In genomic region chr6:34390531-34391013, GRCh38 we compare ENCODE assay signal across 10 cellular contexts. TPM values are rescaled to one million over a fixed set of nuclear protein-coding genes. Genes with fewer than 3 reads are reported as not detected.
DNase-seq lines count a peak whose midpoint lies in the region; ATAC-seq, FAIRE-seq and TF ChIP-seq lines count a peak whose summit lies in the region.
"Had no signal": no experiment of that assay in that cellular context is flagged by ENCODE, and none has a peak within 500 bp of the region (broad histone marks: within the 10 kb centered on the region; RNA-seq: fewer than 3 reads in every experiment).

No MANE protein-coding gene starts in this region.

- WGBS in GM12878 (ENCODE audit: insufficient coverage, insufficient replicate concordance, low lambda C conversion rate, missing lambda C conversion rate) = 65% methylated on average over 6 of the region's 6 CpGs
- WGBS in urinary bladder = 65% methylated on average over 6 of the region's 6 CpGs

- intact Hi-C loops in Right ventricle myocardium superior (cut with DNase I) = no loop called here
- intact Hi-C loops in GM12878 (cut with micrococcal nuclease; ENCODE audit: unreplicated experiment) = loop anchor here (5.0 kb wide), 2 partner anchors 43 to 93 kb away; no protein-coding TSS in a partner anchor
- intact Hi-C loops in lower lobe of right lung (cut with DNase I) = no loop called here
- intact Hi-C loops in left colon (cut with DNase I, micrococcal nuclease) = no loop called here

- H3K4me3 ChIP-seq in cardiac muscle cell (peak overlapping the region; percentile 73), GM12878 (peak overlapping the region; percentile 99), lower lobe of right lung (peak overlapping the region; percentile 90), urinary bladder (ENCODE audit: low read depth, low read length) (peak overlapping the region; percentile 89)

- no peaks in the 10 kb centered on the region for H3K9me3 ChIP-seq in cardiac muscle cell (ENCODE audit: low read depth)
- peaks cover 3% of the 10 kb centered on the region; the same call in 2 of the 3 replicates for H3K9me3 ChIP-seq in GM12878 (replicated peaks; ENCODE audit: control insufficient read depth, insufficient read depth, low read length)
- no peaks in the 10 kb centered on the region for H3K9me3 ChIP-seq in lower lobe of right lung

- no peak for TF ChIP-seq POLR2A in GM12878 (IDR thresholded peaks at IDR 0.05; ENCODE audit: low read depth, low read length)

- H3K27ac ChIP-seq in cardiac muscle cell = peak overlapping the region; percentile 84
- peak overlapping the region; percentile 75 for H3K27ac ChIP-seq in GM12878 (ENCODE audit: control insufficient read depth, insufficient read depth)
- H3K27ac ChIP-seq in lower lobe of right lung = peak overlapping the region; percentile 95
- no peak overlapping the region for H3K27ac ChIP-seq in urinary bladder (ENCODE audit: low read depth)

- TF ChIP-seq CTCF in cardiac muscle cell (IDR thresholded peaks at IDR 0.05; ENCODE audit: low read depth, low read length) (no peak), GM12878 (IDR thresholded peaks at IDR 0.05 in 2 of 3, conservative IDR thresholded peaks at IDR 0.05 in 1 of 3; ENCODE audit: control insufficient read depth in 2 of 3, extremely low read depth in 1 of 3, insufficient read depth in 1 of 3, low read depth in 3 of 3, low read length in 3 of 3) (no peak), lower lobe of right lung (IDR thresholded peaks at IDR 0.05) (no peak)

- no peak for TF ChIP-seq EP300 in GM12878 (IDR thresholded peaks at IDR 0.05; ENCODE audit: borderline replicate concordance in 1 of 2, control insufficient read depth in 1 of 2, low read depth in 2 of 2, low read length in 2 of 2)

- H3K79me2 ChIP-seq in GM12878 (ENCODE audit: control insufficient read depth, insufficient read depth, low read length) = peaks cover 74% of the 10 kb centered on the region

- H3K27me3 ChIP-seq in cardiac muscle cell (no peaks in the 10 kb centered on the region), GM12878 (replicated peaks in 1 of 2; ENCODE audit: control insufficient read depth in 2 of 2, insufficient read depth in 2 of 2, low read length in 1 of 2) (no peaks in the 10 kb centered on the region), lower lobe of right lung (ENCODE audit: low read depth) (no peaks in the 10 kb centered on the region)

- FAIRE-seq in GM12878 (lab: Jason Lieb, UNC) = no peak

- no peak for ATAC-seq in Right ventricle myocardium superior (ENCODE audit: poor library complexity)
- no peak for ATAC-seq in GM12878
- no peak for ATAC-seq in lower lobe of right lung
- no peak for ATAC-seq in left colon

- RAD21 ChIA-PET in GM12878 (lab: Charles Lee; ENCODE audit: unreplicated experiment) = interaction anchor here (0.6 to 7.2 kb wide), 11 partner anchors 10 to 141 kb away, joined by 3 to 46 read pairs (median 6); partner anchors contain the start of gene SMIM29

- SMC1A ChIA-PET in GM12878 (lab: Charles Lee; ENCODE audit: uncharacterized antibody, unreplicated experiment) = interaction anchor here (0.9 to 4.4 kb wide), 12 partner anchors 25 to 141 kb away, joined by 3 to 44 read pairs (median 4); partner anchors contain the start of gene SMIM29

- DNase-seq in cardiac muscle cell (ENCODE audit: low read depth in 1 of 2, low spot score in 1 of 2) (no peak), Right ventricle myocardium superior (no peak), GM12878 (ENCODE audit: low read depth, low spot score) (no peak), lower lobe of right lung (no peak), NOMO-1 (lab: John Stamatoyannopoulos, UW; ENCODE audit: unreplicated experiment in 2 of 2) (no peak), left colon (no peak)
- DNase-seq in stimulated activated naive CD4-positive, alpha-beta T cell (lab: John Stamatoyannopoulos, UW) = no peak
- DNase-seq: activated effector memory CD4-positive, alpha-beta T cell treated with anti-CD3 and anti-CD28 coated beads, Interleukin-2, amount 50 U/mL, for 16 hours; stimulated activated CD4-positive, alpha-beta T cell treated with anti-CD3 and anti-CD28 coated beads, Interleukin-4, amount 100 ng/mL, for 4 hours had no signal

- POLR2A ChIA-PET in GM12878 (lab: Charles Lee) = interaction anchor here (0.6 to 2.3 kb wide), 10 partner anchors 8 to 154 kb away, joined by 3 to 14 read pairs (median 4); partner anchors contain the start of gene HMGA1

- no peaks in the 10 kb centered on the region for H4K20me1 ChIP-seq in GM12878 (ENCODE audit: control insufficient read depth, insufficient read depth)

- in situ Hi-C loops in GM12878 (cut with MboI) = no loop called here

- H2AFZ ChIP-seq in GM12878 (ENCODE audit: control insufficient read depth, low read depth, low read length) = peak overlapping the region; percentile 47; the same call in 1 of the 2 replicates

- BruUV-seq in GM12878 (replicated peaks; lab: Mats Ljungman, UMichigan) = TSS peak; percentile 59

- no peak for TF ChIP-seq RAD21 in GM12878 (IDR thresholded peaks at IDR 0.05; ENCODE audit: insufficient read depth, low read depth, low read length)

- peak overlapping the region; percentile 83 for H3K9ac ChIP-seq in GM12878 (ENCODE audit: control insufficient read depth, insufficient read depth, low read length)

- no peaks in the 10 kb centered on the region for H3K36me3 ChIP-seq in cardiac muscle cell
- no peaks in the 10 kb centered on the region for H3K36me3 ChIP-seq in GM12878 (ENCODE audit: control insufficient read depth in 2 of 2, insufficient read depth in 2 of 2, low read length in 1 of 2)
- no peaks in the 10 kb centered on the region for H3K36me3 ChIP-seq in lower lobe of right lung
- no peaks in the 10 kb centered on the region for H3K36me3 ChIP-seq in urinary bladder (ENCODE audit: insufficient read depth)

- H3K4me1 ChIP-seq in cardiac muscle cell (ENCODE audit: low read depth) = peaks cover 5% of the 10 kb centered on the region
- peaks cover 3% of the 10 kb centered on the region for H3K4me1 ChIP-seq in GM12878 (ENCODE audit: control insufficient read depth, insufficient read depth, low read length)
- H3K4me1 ChIP-seq in lower lobe of right lung = peaks cover 47% of the 10 kb centered on the region
- H3K4me1 ChIP-seq in urinary bladder (ENCODE audit: insufficient read depth) = no peaks in the 10 kb centered on the region

- CTCF ChIA-PET in GM12878 (lab: Yijun Ruan, JAX) = interaction anchor here (0.6 to 4.5 kb wide), 9 partner anchors 12 to 655 kb away, joined by 3 to 54 read pairs (median 5); partner anchors contain the start of gene SMIM29

- H3K4me2 ChIP-seq in GM12878 (ENCODE audit: control insufficient read depth, insufficient read depth) = peak overlapping the region; percentile 95

RNA-seq across cellular contexts. Expression of gene NUDT3, which starts 1.9 kb away (rescaled TPM):
- total RNA-seq in cardiac muscle cell (26.1 and 29.1 TPM in 2 replicates), Right ventricle myocardium superior (49.6 TPM), GM12878 (2014; rRNA removed) (27.3 and 32.4 TPM in 2 replicates), GM12878 (2014; rRNA removed; fragmentation: Illumina TruSeq; extraction: Trizol) (32.1 and 32.3 TPM in 2 replicates), GM12878 (2021) (27.8 and 28.5 TPM in 2 replicates), lower lobe of right lung (29.1 TPM), urinary bladder (43.9 TPM), left colon (10 to 100 TPM; 19.5 to 21.9 TPM)
- polyA plus RNA-seq in cardiac muscle cell (18.4 and 18.6 TPM in 2 replicates), GM12878 (2011; rRNA removed) (17.9 and 20.9 TPM in 2 replicates), GM12878 (2014; fragmentation: Illumina TruSeq; extraction: Trizol) (28.5 and 34.7 TPM in 2 replicates), GM12878 (2014; fragmentation: Nextera tagmentation; extraction: Ambion mirVana) (10 to 100 TPM in 1 of 2 experiments, 1 to 10 TPM in 1; 2.4 to 23.6 TPM), GM12878 (2014; rRNA removed) (25.8 and 27.6 TPM in 2 replicates), GM12878 (2016; fragmentation: Nextera tagmentation; extraction: Ambion mirVana) (10 to 100 TPM; 13.8 to 14.2 TPM), urinary bladder (20.7 TPM)
- 32.2 and 32.9 TPM in 2 replicates for total RNA-seq in GM12878 (2013; cell fraction: nucleolus; rRNA removed)
- 4.2 TPM for polyA plus RNA-seq in GM12878 (2011; ENCODE audit: low read depth)
- 10.5 and 11.0 TPM in 2 replicates for polyA plus RNA-seq in GM12878 (2011; cell fraction: cytosol; rRNA removed)
- 8.2 and 10.1 TPM in 2 replicates for polyA plus RNA-seq in GM12878 (2011; cell fraction: nucleus; rRNA removed)
- polyA plus RNA-seq in GM12878 (2012) = 4.6 and 5.9 TPM in 2 replicates
- polyA minus RNA-seq in GM12878 (2011; rRNA and poly(A)+ RNA removed) = 22.7 and 22.9 TPM in 2 replicates
- 8.3 and 10.4 TPM in 2 replicates for polyA minus RNA-seq in GM12878 (2011; cell fraction: cytosol; rRNA and poly(A)+ RNA removed)
- 3.4 and 5.5 TPM in 2 replicates for polyA minus RNA-seq in GM12878 (2011; cell fraction: nucleus; rRNA and poly(A)+ RNA removed)

RNA-seq across cellular contexts. Expression of gene RPS10, which starts 35.3 kb away (rescaled TPM):
- total RNA-seq in cardiac muscle cell = 1,764 and 2,367 TPM in 2 replicates
- polyA plus RNA-seq in cardiac muscle cell = 558 and 632 TPM in 2 replicates
- 638 TPM for total RNA-seq in Right ventricle myocardium superior
- 360 and 401 TPM in 2 replicates for total RNA-seq in GM12878 (2013; cell fraction: nucleolus; rRNA removed)
- total RNA-seq in GM12878 (2014; rRNA removed) = 3,265 and 3,625 TPM in 2 replicates
- 3,150 and 3,233 TPM in 2 replicates for total RNA-seq in GM12878 (2014; rRNA removed; fragmentation: Illumina TruSeq; extraction: Trizol)
- total RNA-seq in GM12878 (2021) = 2,325 and 2,481 TPM in 2 replicates
- 8,423 TPM for polyA plus RNA-seq in GM12878 (2011; ENCODE audit: low read depth)
- 2,575 and 3,799 TPM in 2 replicates for polyA plus RNA-seq in GM12878 (2011; rRNA removed)
- 6,646 and 9,086 TPM in 2 replicates for polyA plus RNA-seq in GM12878 (2011; cell fraction: cytosol; rRNA removed)
- polyA plus RNA-seq in GM12878 (2011; cell fraction: nucleus; rRNA removed) = 1,492 and 1,706 TPM in 2 replicates
- polyA plus RNA-seq in GM12878 (2012) = 3,794 and 4,086 TPM in 2 replicates
- 3,495 and 3,970 TPM in 2 replicates for polyA plus RNA-seq in GM12878 (2014; fragmentation: Illumina TruSeq; extraction: Trizol)
- polyA plus RNA-seq in GM12878 (2014; fragmentation: Nextera tagmentation; extraction: Ambion mirVana) = 1,000 to 10,000 TPM; 2,067 to 2,394 TPM
- polyA plus RNA-seq in GM12878 (2014; rRNA removed) = 3,767 and 4,060 TPM in 2 replicates
- polyA plus RNA-seq in GM12878 (2016; fragmentation: Nextera tagmentation; extraction: Ambion mirVana) = 1,000 to 10,000 TPM; 1,546 to 1,554 TPM
- polyA minus RNA-seq in GM12878 (2011; rRNA and poly(A)+ RNA removed) = 1,866 and 2,585 TPM in 2 replicates
- 439 and 466 TPM in 2 replicates for polyA minus RNA-seq in GM12878 (2011; cell fraction: cytosol; rRNA and poly(A)+ RNA removed)
- 136 and 165 TPM in 2 replicates for polyA minus RNA-seq in GM12878 (2011; cell fraction: nucleus; rRNA and poly(A)+ RNA removed)
- 956 TPM for total RNA-seq in lower lobe of right lung
- total RNA-seq in urinary bladder = 1,395 TPM
- polyA plus RNA-seq in urinary bladder = 2,930 TPM
- 100 to 1,000 TPM; 904 to 935 TPM for total RNA-seq in left colon
